Comparison of ENCODE assay signal across 28 cellular contexts in genomic region chr3:190697502-190697830, GRCh38.
DNase-seq lines count a peak whose midpoint lies in the region; ATAC-seq and TF ChIP-seq lines count a peak whose summit lies in the region.
"Had no signal": no experiment of that assay in that cellular context is flagged by ENCODE, and none has a peak within 500 bp of the region (broad histone marks: within the 10 kb centered on the region; RNA-seq: fewer than 3 reads in every experiment).

No MANE protein-coding gene starts in this region.

- H3K9ac ChIP-seq in SU-DHL-6 (ENCODE audit: low read length) (no peak overlapping the region), neural cell (ENCODE audit: low read length) (no peak overlapping the region)
- H3K9ac ChIP-seq: SK-N-SH had no signal

- TF ChIP-seq EP300 in neural cell (conservative IDR thresholded peaks at IDR 0.05; ENCODE audit: poor library complexity, severe bottlenecking), result no peak

- peak; percentile 7 for TF ChIP-seq RAD21 in neural cell (conservative IDR thresholded peaks at IDR 0.05)

- no peak for ATAC-seq in HG03280 (IDR thresholded peaks at IDR 0.05; ENCODE audit: unreplicated experiment)
- no peak for ATAC-seq in stimulated activated effector memory CD8-positive, alpha-beta T cell treated with anti-CD3 and anti-CD28 coated beads, Interleukin-12 subunit alpha, Interleukin-12 subunit beta, amount 100 ng/mL, for 72 hours
- ATAC-seq: HCT116, natural killer cell, T-helper 17 cell had no signal

- H4K20me1 ChIP-seq in SU-DHL-6 (ENCODE audit: low read depth, low read length) (no peaks in the 10 kb centered on the region), neural cell (ENCODE audit: insufficient read depth) (no peaks in the 10 kb centered on the region)

- intact Hi-C loops in A673 (cut with micrococcal nuclease; ENCODE audit: unreplicated experiment), result loop anchor here (1.0 to 10.0 kb wide), 7 partner anchors 103 to 1195 kb away; partner anchors contain the start of gene TMEM207

- no peaks in the 10 kb centered on the region for H3K36me3 Mint-ChIP-seq in glutamatergic neuron (ENCODE audit: unreplicated experiment)
- H3K36me3 Mint-ChIP-seq in stimulated activated effector memory CD8-positive, alpha-beta T cell treated with anti-CD3 and anti-CD28 coated beads, Interleukin-12 subunit alpha, Interleukin-12 subunit beta, amount 100 ng/mL, for 72 hours, result no peaks in the 10 kb centered on the region
- H3K36me3 Mint-ChIP-seq: natural killer cell had no signal

- TF ChIP-seq CTCF in A673 (conservative IDR thresholded peaks at IDR 0.05; ENCODE audit: low read depth, low read length), result 0 out of 2 replicates have a peak, but pooled peaks have one; percentile 36
- no peak for TF ChIP-seq CTCF in HEK293 (tag by site-specific recombination; IDR thresholded peaks at IDR 0.05)
- no peak for TF ChIP-seq CTCF in SU-DHL-6 (IDR thresholded peaks at IDR 0.05; ENCODE audit: insufficient read depth, low read length, poor library complexity, severe bottlenecking)
- TF ChIP-seq CTCF in neural cell (IDR thresholded peaks at IDR 0.05; ENCODE audit: poor library complexity, severe bottlenecking), result peak; percentile 23
- TF ChIP-seq CTCF in glutamatergic neuron (IDR thresholded peaks at IDR 0.05; ENCODE audit: partially characterized antibody, unreplicated experiment), result no peak

- H3K4me3 Mint-ChIP-seq in glutamatergic neuron (ENCODE audit: unreplicated experiment), result no peak overlapping the region
- H3K4me3 Mint-ChIP-seq in stimulated activated effector memory CD8-positive, alpha-beta T cell treated with anti-CD3 and anti-CD28 coated beads, Interleukin-12 subunit alpha, Interleukin-12 subunit beta, amount 100 ng/mL, for 72 hours, result no peak overlapping the region
- H3K4me3 Mint-ChIP-seq: activated T-helper 1 cell treated with anti-CD3 and anti-CD28 coated beads, Interleukin-12 subunit alpha, Interleukin-12 subunit beta, Interleukin-2, Interleukin-4 antibody, amounts not matched to agents 30 ng/mL and 10 ng/mL and 1 ng/mL, durations not matched to agents 14 hours and 24 hours and 36 hours; natural killer cell; stimulated activated naive CD8-positive, alpha-beta T cell treated with anti-CD3 and anti-CD28 coated beads, Interleukin-15, Interleukin-2, amounts not matched to agents 100 ng/mL and 50 ng/mL, for 24 hours; T-helper 17 cell had no signal

- H3K4me1 Mint-ChIP-seq in glutamatergic neuron (ENCODE audit: low read depth, unreplicated experiment), result no peaks in the 10 kb centered on the region
- no peaks in the 10 kb centered on the region for H3K4me1 Mint-ChIP-seq in stimulated activated effector memory CD8-positive, alpha-beta T cell treated with anti-CD3 and anti-CD28 coated beads, Interleukin-12 subunit alpha, Interleukin-12 subunit beta, amount 100 ng/mL, for 72 hours
- H3K4me1 Mint-ChIP-seq: natural killer cell had no signal

- no peak overlapping the region for H3K27ac Mint-ChIP-seq in glutamatergic neuron (ENCODE audit: unreplicated experiment)
- no peak overlapping the region for H3K27ac Mint-ChIP-seq in stimulated activated effector memory CD8-positive, alpha-beta T cell treated with anti-CD3 and anti-CD28 coated beads, Interleukin-12 subunit alpha, Interleukin-12 subunit beta, amount 100 ng/mL, for 72 hours
- H3K27ac Mint-ChIP-seq: activated T-helper 1 cell treated with anti-CD3 and anti-CD28 coated beads, Interleukin-12 subunit alpha, Interleukin-12 subunit beta, Interleukin-2, Interleukin-4 antibody, amounts not matched to agents 30 ng/mL and 10 ng/mL and 1 ng/mL, durations not matched to agents 14 hours and 24 hours and 36 hours; natural killer cell; stimulated activated naive CD8-positive, alpha-beta T cell treated with anti-CD3 and anti-CD28 coated beads, Interleukin-15, Interleukin-2, amounts not matched to agents 100 ng/mL and 50 ng/mL, for 24 hours; T-helper 17 cell had no signal

- peak overlapping the region; percentile 15 for H3K4me3 ChIP-seq in A673 (ENCODE audit: low read depth, low read length, poor library complexity, severe bottlenecking)
- no peak overlapping the region for H3K4me3 ChIP-seq in HEK293 (ENCODE audit: low read depth, low read length)
- H3K4me3 ChIP-seq in SU-DHL-6 (ENCODE audit: insufficient read depth, low read length, poor library complexity, severe bottlenecking), result no peak overlapping the region
- no peak overlapping the region for H3K4me3 ChIP-seq in neural cell (ENCODE audit: low read length)
- H3K4me3 ChIP-seq: lower lobe of right lung, ovary, thoracic aorta had no signal

- POLR2A ChIA-PET in A673 (lab: Charles Lee; ENCODE audit: low non-redundant PET) (interaction anchor here (0.7 kb wide), 2 partner anchors 163 to 164 kb away, joined by 10 to 15 read pairs; no protein-coding TSS in a partner anchor), HEK293 (lab: Yijun Ruan, JAX) (no interaction called here)

- no TSS peak for BruUV-seq in A673 (replicated peaks; lab: Mats Ljungman, UMichigan)

- H3K9me2 ChIP-seq in SU-DHL-6 (replicated peaks; ENCODE audit: insufficient read depth, low read length), result no peaks in the 10 kb centered on the region
- no peaks in the 10 kb centered on the region for H3K9me2 ChIP-seq in neural cell (ENCODE audit: insufficient read depth, low read length)
- H3K9me2 ChIP-seq: SK-N-SH had no signal

- H3K79me2 ChIP-seq in SU-DHL-6 (ENCODE audit: insufficient read depth, low read length) (no peaks in the 10 kb centered on the region), neural cell (replicated peaks; ENCODE audit: insufficient read depth, low read length) (no peaks in the 10 kb centered on the region)

- no peak overlapping the region for H2AFZ ChIP-seq in SU-DHL-6 (ENCODE audit: low read depth, low read length, severe bottlenecking)
- no peak overlapping the region for H2AFZ ChIP-seq in neural cell (ENCODE audit: low read depth, low read length)

- CTCF ChIA-PET in A673 (lab: Charles Lee) (interaction anchor here (0.7 to 1.8 kb wide), 8 partner anchors 16 to 736 kb away, joined by 3 to 7 read pairs (median 4); partner anchors contain the start of gene IL1RAP), HEK293 (lab: Yijun Ruan, JAX) (interaction anchor here (0.6 to 2.6 kb wide), 24 partner anchors 9 to 1429 kb away, joined by 3 to 9 read pairs (median 4); no protein-coding TSS in a partner anchor)

- peaks cover 68% of the 10 kb centered on the region for H3K4me1 ChIP-seq in A673 (ENCODE audit: insufficient read depth, low read length, poor library complexity, severe bottlenecking)
- no peaks in the 10 kb centered on the region for H3K4me1 ChIP-seq in HEK293 (ENCODE audit: control insufficient read depth, insufficient read depth, low read length)

- H3K9me3 Mint-ChIP-seq in glutamatergic neuron (ENCODE audit: unreplicated experiment), result no peaks in the 10 kb centered on the region
- no peaks in the 10 kb centered on the region for H3K9me3 Mint-ChIP-seq in stimulated activated effector memory CD8-positive, alpha-beta T cell treated with anti-CD3 and anti-CD28 coated beads, Interleukin-12 subunit alpha, Interleukin-12 subunit beta, amount 100 ng/mL, for 72 hours
- H3K9me3 Mint-ChIP-seq: activated T-helper 1 cell treated with anti-CD3 and anti-CD28 coated beads, Interleukin-12 subunit alpha, Interleukin-12 subunit beta, Interleukin-2, Interleukin-4 antibody, amounts not matched to agents 30 ng/mL and 10 ng/mL and 1 ng/mL, durations not matched to agents 14 hours and 24 hours and 36 hours had no signal

- DNase-seq in A673 (ENCODE audit: low spot score), result no peak
- DNase-seq in glutamatergic neuron, result no peak
- no peak for DNase-seq in effector CD8-positive, alpha-beta T cell (lab: John Stamatoyannopoulos, UW)
- no peak for DNase-seq in stimulated activated effector memory CD8-positive, alpha-beta T cell treated with anti-CD3 and anti-CD28 coated beads, Interleukin-12 subunit alpha, Interleukin-12 subunit beta, amount 100 ng/mL, for 72 hours (ENCODE audit: low spot score in 2 of 2)
- DNase-seq: activated CD4-positive, alpha-beta T cell treated with anti-CD3 and anti-CD28 coated beads, Interleukin-2, amount 50 U/mL, for 48 hours; activated CD8-positive, alpha-beta memory T cell treated with anti-CD3 and anti-CD28 coated beads, Interleukin-2, amount 50 U/mL, for 4 hours; activated naive CD4-positive, alpha-beta T cell treated with Interleukin-2 at 50 U/mL for 16 hours; C1 segment of cervical spinal cord; DMS79 treated with DMSO at 0.1 percent for 48 hours; GDM1; lower lobe of right lung; natural killer cell; NCI-H1048; NCI-H1694; NCI-H446 treated with DMSO at 0.1 percent for 48 hours; ovary; SK-N-SH; stimulated activated CD4-positive, alpha-beta T cell treated with anti-CD3 and anti-CD28 coated beads, Interleukin-2, amount 100 ng/mL, for 24 hours; T-helper 17 cell had no signal

- H3F3A ChIP-seq in SU-DHL-6 (ENCODE audit: insufficient read depth) (no peaks in the 10 kb centered on the region), neural cell (ENCODE audit: insufficient read depth, low read length, poor library complexity, severe bottlenecking) (no peaks in the 10 kb centered on the region)

- H3K9me3 ChIP-seq in A673 (ENCODE audit: low read depth, low read length, poor library complexity, severe bottlenecking) (no peaks in the 10 kb centered on the region), HEK293 (ENCODE audit: control insufficient read depth, insufficient read depth, low read depth, low read length) (no peaks in the 10 kb centered on the region), SU-DHL-6 (ENCODE audit: insufficient read depth, low read length) (no peaks in the 10 kb centered on the region), neural cell (ENCODE audit: low read length) (no peaks in the 10 kb centered on the region)
- H3K9me3 ChIP-seq: lower lobe of right lung, ovary, SK-N-SH, thoracic aorta had no signal

- H3K27me3 Mint-ChIP-seq in glutamatergic neuron (ENCODE audit: unreplicated experiment), result no peaks in the 10 kb centered on the region

- H3K27me3 ChIP-seq in A673 (replicated peaks; ENCODE audit: insufficient read depth, low read depth, low read length, poor library complexity) (no peaks in the 10 kb centered on the region), SU-DHL-6 (ENCODE audit: low read length) (no peaks in the 10 kb centered on the region), neural cell (ENCODE audit: insufficient read depth, low read depth, low read length) (no peaks in the 10 kb centered on the region)
- H3K27me3 ChIP-seq: brain microvascular endothelial cell, ovary had no signal

- H3K36me3 ChIP-seq in A673 (ENCODE audit: insufficient read depth, low read length, poor library complexity, severe bottlenecking), result no peaks in the 10 kb centered on the region
- H3K36me3 ChIP-seq in HEK293 (ENCODE audit: control insufficient read depth in 2 of 2, insufficient read depth in 1 of 2, low read length in 2 of 2), result no peaks in the 10 kb centered on the region
- H3K36me3 ChIP-seq in SU-DHL-6 (ENCODE audit: low read length), result no peaks in the 10 kb centered on the region
- no peaks in the 10 kb centered on the region for H3K36me3 ChIP-seq in neural cell (ENCODE audit: insufficient read depth, low read length)
- H3K36me3 ChIP-seq: brain microvascular endothelial cell, lower lobe of right lung, ovary, thoracic aorta had no signal

- H3K27ac ChIP-seq in A673 (ENCODE audit: low read depth, low read length, poor library complexity, severe bottlenecking) (peak overlapping the region; percentile 92), HEK293 (ENCODE audit: extremely low read depth, low read depth, low read length) (no peak overlapping the region), SU-DHL-6 (ENCODE audit: low read depth, low read length) (no peak overlapping the region), neural cell (ENCODE audit: low read length) (no peak overlapping the region)
- H3K27ac ChIP-seq: brain microvascular endothelial cell, lower lobe of right lung, ovary, thoracic aorta had no signal

- H3K4me2 ChIP-seq in SU-DHL-6 (ENCODE audit: low read depth, low read length, poor library complexity, severe bottlenecking) (peak overlapping the region; percentile 13), neural cell (ENCODE audit: low read length) (no peak overlapping the region)

Comparison
In these comparisons a context has a peak if more than half of its experiments do, and no peak if none do; other contexts are left out.
1. CTCF ChIP-seq: peak in A673 (single experiment) and neural cell (single experiment); none in HEK293 (single experiment), SU-DHL-6 (single experiment) and glutamatergic neuron (single experiment).